In the genomic region with DNA sequence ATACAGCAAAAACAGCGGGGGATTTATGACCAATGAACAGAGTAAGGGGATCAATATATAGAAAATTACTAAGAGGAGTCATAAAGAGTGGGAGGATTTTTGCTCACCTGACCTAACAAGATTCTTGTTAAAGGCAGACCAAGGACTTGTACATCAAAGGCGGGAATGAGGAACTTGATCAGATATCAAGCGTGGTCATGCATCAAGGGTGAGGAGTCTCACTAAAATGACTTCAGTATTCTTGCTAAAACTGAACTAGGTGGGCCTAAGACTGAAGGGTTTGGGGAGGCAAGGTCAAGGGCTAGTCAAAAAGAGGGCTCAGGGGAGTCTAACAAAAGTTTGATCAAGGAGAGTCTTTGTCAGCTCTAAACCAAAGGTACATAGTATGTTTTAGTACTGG, we compare ENCODE assay signal across 11 cellular contexts. TPM values are rescaled to one million over a fixed set of nuclear protein-coding genes. Genes with fewer than 3 reads are reported as not detected.
DNase-seq lines count a peak whose midpoint lies in the region; ATAC-seq and TF ChIP-seq lines count a peak whose summit lies in the region.
"Had no signal": no experiment of that assay in that cellular context is flagged by ENCODE, and none has a peak within 500 bp of the region (broad histone marks: within the 10 kb centered on the region; RNA-seq: fewer than 3 reads in every experiment).

No MANE protein-coding gene starts in this region.

- intact Hi-C loops in CD4-positive, alpha-beta T cell (cut with DNase I, micrococcal nuclease), result loop anchor here in 1 of 2 experiments (2.0 kb wide), 1 partner anchor 24 kb away; no protein-coding TSS in a partner anchor

- H3K9ac ChIP-seq in DND-41 (ENCODE audit: low read depth, low read length), result no peak overlapping the region

- peak overlapping the region; percentile 88 for H3K4me3 Mint-ChIP-seq in CD4-positive, alpha-beta T cell
- H3K4me3 Mint-ChIP-seq in T-cell, result peak overlapping the region; percentile 35 to 96 (median 82)

- H3K79me2 ChIP-seq in DND-41 (ENCODE audit: insufficient read depth, low read length), result peaks cover 61% of the 10 kb centered on the region

- H3K9me3 ChIP-seq in CD4-positive, alpha-beta T cell (ENCODE audit: control insufficient read depth, low read length), result no peaks in the 10 kb centered on the region
- H3K9me3 ChIP-seq in DND-41 (ENCODE audit: insufficient read depth, low read length, severe bottlenecking), result no peaks in the 10 kb centered on the region
- H3K9me3 ChIP-seq: neutrophil had no signal

- POLR2A ChIA-PET in CD4-positive, alpha-beta T cell (lab: Charles Lee), result interaction anchor here (2.7 to 4.7 kb wide), 3 partner anchors 27 to 57 kb away, joined by 13 to 134 read pairs (median 46); a partner anchor contains a TSS
- POLR2A ChIA-PET in T-cell (lab: Charles Lee), result no interaction called here

- no peak for TF ChIP-seq CTCF in CD4-positive, alpha-beta T cell (IDR thresholded peaks at IDR 0.05)
- TF ChIP-seq CTCF in DND-41 (IDR thresholded peaks at IDR 0.05; ENCODE audit: borderline replicate concordance, extremely low read depth, low read length, poor library complexity, severe bottlenecking) (no peak), foreskin keratinocyte (conservative IDR thresholded peaks at IDR 0.05) (no peak)

- H2AFZ ChIP-seq in DND-41 (ENCODE audit: low read depth, low read length), result no peak overlapping the region

- H3K4me1 ChIP-seq in DND-41 (ENCODE audit: insufficient read depth, low read length), result peaks cover 34% of the 10 kb centered on the region
- peaks cover 3% of the 10 kb centered on the region for H3K4me1 ChIP-seq in foreskin keratinocyte

- no peak for DNase-seq in CD4-positive, alpha-beta T cell
- DNase-seq in DND-41, result no peak
- no peak for DNase-seq in T-cell
- peak; percentile 41 for DNase-seq in left kidney (ENCODE audit: low read depth, low spot score)
- no peak for DNase-seq in NCI-H1105 (lab: John Stamatoyannopoulos, UW)
- no peak for DNase-seq in foreskin keratinocyte
- DNase-seq in cerebellar nuclear complex (lab: John Stamatoyannopoulos, UW), result no peak
- DNase-seq: activated CD4-positive, alpha-beta T cell treated with anti-CD3 and anti-CD28 coated beads, Interleukin-2, amount 50 U/mL, for 48 hours; NCI-H2107; substantia nigra had no signal

- peaks cover 25% of the 10 kb centered on the region for H3K36me3 ChIP-seq in DND-41 (ENCODE audit: insufficient read depth, low read length)

- no peaks in the 10 kb centered on the region for H3K9me3 Mint-ChIP-seq in CD4-positive, alpha-beta T cell
- no peaks in the 10 kb centered on the region for H3K9me3 Mint-ChIP-seq in T-cell

- peaks cover 29% of the 10 kb centered on the region for H3K36me3 Mint-ChIP-seq in CD4-positive, alpha-beta T cell (ENCODE audit: low read depth)
- peaks cover 18% of the 10 kb centered on the region for H3K36me3 Mint-ChIP-seq in T-cell

- H3K27me3 ChIP-seq in CD4-positive, alpha-beta T cell (ENCODE audit: control insufficient read depth, insufficient read depth, low read length), result no peaks in the 10 kb centered on the region
- H3K27me3 ChIP-seq in DND-41 (ENCODE audit: insufficient read depth, low read length, poor library complexity), result no peaks in the 10 kb centered on the region
- H3K27me3 ChIP-seq in foreskin keratinocyte, result no peaks in the 10 kb centered on the region

- no peak for ATAC-seq in CD4-positive, alpha-beta T cell (ENCODE audit: poor library complexity)
- no peak for ATAC-seq in DND-41 (ENCODE audit: insufficient read depth, low read depth)
- ATAC-seq in T-cell (replicated peaks in 1 of 4), result no peak
- no peak for ATAC-seq in foreskin keratinocyte

- H4K20me1 ChIP-seq in DND-41 (ENCODE audit: insufficient read depth, low read length), result no peaks in the 10 kb centered on the region; the same call in 1 of the 2 replicates

- H3K27me3 Mint-ChIP-seq in CD4-positive, alpha-beta T cell, result no peaks in the 10 kb centered on the region
- no peaks in the 10 kb centered on the region for H3K27me3 Mint-ChIP-seq in T-cell

- peak overlapping the region; percentile 60 for H3K27ac Mint-ChIP-seq in CD4-positive, alpha-beta T cell
- H3K27ac Mint-ChIP-seq in T-cell, result peak overlapping the region; percentile 33 to 39

- H3K4me1 Mint-ChIP-seq in CD4-positive, alpha-beta T cell (ENCODE audit: low read depth), result peaks cover 66% of the 10 kb centered on the region
- H3K4me1 Mint-ChIP-seq in T-cell, result peaks cover 47 to 62% (median 57%) of the 10 kb centered on the region in 3 donors

- CTCF ChIA-PET in CD4-positive, alpha-beta T cell (lab: Charles Lee), result no interaction called here
- CTCF ChIA-PET in T-cell (lab: Charles Lee), result interaction anchor here (0.7 to 1.2 kb wide), 2 partner anchors 16 to 56 kb away, joined by 3 read pairs; no protein-coding TSS in a partner anchor

- peak overlapping the region in 1 of 2 experiments; percentile 6; a peak in 1 of 4 replicates for H3K4me3 ChIP-seq in DND-41 (ENCODE audit: low read depth in 1 of 2, low read length in 2 of 2)

- H3K4me2 ChIP-seq in DND-41 (ENCODE audit: insufficient read depth, low read length), result peak overlapping the region; percentile 95

- H3K27ac ChIP-seq in CD4-positive, alpha-beta T cell (ENCODE audit: low read depth, low read length), result no peak overlapping the region
- H3K27ac ChIP-seq in DND-41 (ENCODE audit: low read length) (no peak overlapping the region), foreskin keratinocyte (no peak overlapping the region)
- H3K27ac ChIP-seq: neutrophil had no signal

RNA-seq across cellular contexts. Expression of a gene that starts 2.1 kb away (rescaled TPM):
- 10 to 100 TPM; 80.6 to 89.3 TPM for total RNA-seq in CD4-positive, alpha-beta T cell
- 100 to 1,000 TPM in 1 of 5 donors, 10 to 100 TPM in 4; 71.0 to 103 (median 86.1) TPM for total RNA-seq in T-cell
- total RNA-seq in foreskin keratinocyte, result 68.8 and 74.7 TPM in 2 replicates
- 83.8 and 87.6 TPM in 2 replicates for polyA plus RNA-seq in foreskin keratinocyte

RNA-seq across cellular contexts. Expression of a gene that starts 30.4 kb away (rescaled TPM):
- total RNA-seq in CD4-positive, alpha-beta T cell, result 10 to 100 TPM; 11.9 to 12.7 TPM
- total RNA-seq in T-cell (10 to 100 TPM in 3 of 5 donors, 1 to 10 TPM in 2; 6.0 to 33.2 (median 12.1) TPM), foreskin keratinocyte (523 and 542 TPM in 2 replicates)
- polyA plus RNA-seq in foreskin keratinocyte, result 728 and 811 TPM in 2 replicates

RNA-seq across cellular contexts. Expression of a gene that starts 38.6 kb away (rescaled TPM):
- under 1 TPM; 0.39 to 0.49 TPM for total RNA-seq in CD4-positive, alpha-beta T cell
- total RNA-seq in T-cell (under 1 TPM; 0.15 to 0.77 (median 0.38) TPM), foreskin keratinocyte (6.0 and 6.3 TPM in 2 replicates)
- 9.2 and 10.1 TPM in 2 replicates for polyA plus RNA-seq in foreskin keratinocyte

RNA-seq across cellular contexts. Expression of a gene that starts 56.9 kb away (rescaled TPM):
- total RNA-seq in CD4-positive, alpha-beta T cell, result 100 to 1,000 TPM; 166 to 179 TPM
- total RNA-seq in T-cell, result 100 to 1,000 TPM; 115 to 189 (median 138) TPM
- 182 and 189 TPM in 2 replicates for total RNA-seq in foreskin keratinocyte
- 96.3 and 113 TPM in 2 replicates for polyA plus RNA-seq in foreskin keratinocyte

RNA-seq across cellular contexts. Expression of a gene that starts 57.6 kb away (rescaled TPM):
- total RNA-seq in CD4-positive, alpha-beta T cell, result 10 to 100 TPM; 25.5 to 29.8 TPM
- 10 to 100 TPM; 15.9 to 33.7 (median 17.7) TPM for total RNA-seq in T-cell
- total RNA-seq in foreskin keratinocyte, result 13.0 and 16.8 TPM in 2 replicates
- 9.2 and 11.3 TPM in 2 replicates for polyA plus RNA-seq in foreskin keratinocyte

Comparison
In these comparisons a context has a peak if more than half of its experiments do, and no peak if none do; other contexts are left out.
1. RNA of a gene that starts 30.4 kb away (total RNA-seq): 523 to 542 TPM in foreskin keratinocyte; 11.9 to 12.7 TPM in CD4-positive, alpha-beta T cell and 6.0 to 33.2 TPM in T-cell; every median in the first group is over 10 times any median in the second.